23 cellular contexts compared by ENCODE assay signal in genomic region chr3:74009961-74010859, GRCh38.
"Had no signal": no experiment of that assay in that cellular context is flagged by ENCODE, and none has a peak within 500 bp of the region (broad histone marks: within the 10 kb centered on the region; RNA-seq: fewer than 3 reads in every experiment).

No MANE protein-coding gene starts in this region.

- H3K27me3 ChIP-seq: heart left ventricle, left lung, sigmoid colon, stomach, suprapubic skin, transverse colon had no signal

- H3K36me3 Mint-ChIP-seq: activated naive CD8-positive, alpha-beta T cell treated with anti-CD3 and anti-CD28 coated beads, Interleukin-2, amount 10 ng/mL, durations not matched to agents 7 days and 5 days; naive B cell; stimulated activated memory B cell treated with anti-CD40 and anti-IgM and Interleukin-4, amounts not matched to agents 10 μg/mL and 1 μg/mL and 100 μg/mL, for 72 hours had no signal

- H3K4me3 ChIP-seq: coronary artery, heart left ventricle, left lung, lung, sigmoid colon, smooth muscle cell, stomach, suprapubic skin, transverse colon had no signal

- H3K9me3 ChIP-seq: heart left ventricle, left lung, sigmoid colon, stomach, suprapubic skin, transverse colon had no signal

- ATAC-seq: activated T-cell treated with anti-CD3 and anti-CD28 coated beads, Interleukin-2, amount 50 U/mL, for 72 hours; heart left ventricle; left lung; stimulated activated memory B cell treated with anti-CD40 and anti-IgM and Interleukin-4, amounts not matched to agents 10 μg/mL and 1 μg/mL and 100 μg/mL, for 72 hours had no signal

- H3K4me1 ChIP-seq: heart left ventricle, left lung, sigmoid colon, stomach, suprapubic skin, transverse colon had no signal

- H3K27me3 Mint-ChIP-seq: activated naive CD8-positive, alpha-beta T cell treated with anti-CD3 and anti-CD28 coated beads, Interleukin-2, amount 10 ng/mL, durations not matched to agents 7 days and 5 days; naive B cell; stimulated activated memory B cell treated with anti-CD40 and anti-IgM and Interleukin-4, amounts not matched to agents 10 μg/mL and 1 μg/mL and 100 μg/mL, for 72 hours had no signal

- H3K36me3 ChIP-seq: heart left ventricle, left lung, sigmoid colon, stomach, suprapubic skin, transverse colon had no signal

- H3K4me1 Mint-ChIP-seq: activated naive CD8-positive, alpha-beta T cell treated with anti-CD3 and anti-CD28 coated beads, Interleukin-2, amount 10 ng/mL, durations not matched to agents 7 days and 5 days; naive B cell; stimulated activated memory B cell treated with anti-CD40 and anti-IgM and Interleukin-4, amounts not matched to agents 10 μg/mL and 1 μg/mL and 100 μg/mL, for 72 hours had no signal

- H3K27ac Mint-ChIP-seq: activated naive CD4-positive, alpha-beta T cell treated with anti-CD3 and anti-CD28 coated beads for 36 hours; activated naive CD8-positive, alpha-beta T cell treated with anti-CD3 and anti-CD28 coated beads, Interleukin-2, amount 10 ng/mL, durations not matched to agents 7 days and 5 days; activated T-cell treated with anti-CD3 and anti-CD28 coated beads, Interleukin-2, amount 50 U/mL, for 72 hours; naive B cell; progenitor cell of endocrine pancreas; stimulated activated memory B cell treated with anti-CD40 and anti-IgM and Interleukin-4, amounts not matched to agents 10 μg/mL and 1 μg/mL and 100 μg/mL, for 72 hours had no signal

- H3K27ac ChIP-seq: coronary artery, heart left ventricle, left lung, sigmoid colon, stomach, suprapubic skin, transverse colon had no signal

- DNase-seq: activated CD4-positive, alpha-beta T cell treated with anti-CD3 and anti-CD28 coated beads for 4 hours; activated CD4-positive, alpha-beta T cell treated with anti-CD3 and anti-CD28 coated beads, Interleukin-2, amount 50 U/mL, for 48 hours; activated CD4-positive, CD25-positive, alpha-beta regulatory T cell; activated effector memory CD4-positive, alpha-beta T cell treated with Interleukin-2 at 50 U/mL for 16 hours; activated naive CD4-positive, alpha-beta T cell treated with anti-CD3 and anti-CD28 coated beads for 36 hours; activated naive CD8-positive, alpha-beta T cell treated with anti-CD3 and anti-CD28 coated beads, Interleukin-2, amount 10 ng/mL, durations not matched to agents 7 days and 5 days; activated T-cell treated with anti-CD3 and anti-CD28 coated beads, Interleukin-2, amount 50 U/mL, for 72 hours; amniotic stem cell; heart left ventricle; kidney glomerular epithelial cell; left lung; naive B cell; retina; sigmoid colon; stimulated activated CD4-positive, alpha-beta T cell treated with anti-CD3 and anti-CD28 coated beads, Interleukin-15, amount 100 ng/mL, for 24 hours; stomach; transverse colon had no signal

- H3K4me3 Mint-ChIP-seq: activated naive CD4-positive, alpha-beta T cell treated with anti-CD3 and anti-CD28 coated beads for 36 hours; activated naive CD8-positive, alpha-beta T cell treated with anti-CD3 and anti-CD28 coated beads, Interleukin-2, amount 10 ng/mL, durations not matched to agents 7 days and 5 days; activated T-cell treated with anti-CD3 and anti-CD28 coated beads, Interleukin-2, amount 50 U/mL, for 72 hours; naive B cell; stimulated activated memory B cell treated with anti-CD40 and anti-IgM and Interleukin-4, amounts not matched to agents 10 μg/mL and 1 μg/mL and 100 μg/mL, for 72 hours had no signal

- H3K4me2 ChIP-seq: smooth muscle cell had no signal
